Comparison of ENCODE assay signal across 8 cellular contexts in genomic region chr11:68459886-68460740, GRCh38. TPM values are rescaled to one million over a fixed set of nuclear protein-coding genes. Genes with fewer than 3 reads are reported as not detected.
DNase-seq lines count a peak whose midpoint lies in the region; ATAC-seq and TF ChIP-seq lines count a peak whose summit lies in the region.

No MANE protein-coding gene starts in this region.

- intact Hi-C loops in Right ventricle myocardium inferior (cut with DNase I), result loop anchor here (1.0 to 5.0 kb wide), 3 partner anchors 47 to 188 kb away; no protein-coding TSS in a partner anchor

- peaks cover 27% of the 10 kb centered on the region for H3K4me1 Mint-ChIP-seq in activated naive CD8-positive, alpha-beta T cell treated with anti-CD3 and anti-CD28 coated beads, Interleukin-2, amount 10 ng/mL, durations not matched to agents 7 days and 5 days
- H3K4me1 Mint-ChIP-seq in osteocyte (ENCODE audit: unreplicated experiment), result peaks cover 51% of the 10 kb centered on the region

- DNase-seq in GM12864 (ENCODE audit: low read depth) (peak; percentile 89), NCI-H128 (lab: John Stamatoyannopoulos, UW; ENCODE audit: unreplicated experiment) (peak; percentile 96), SKM-1 treated with dmso at 0.1 percent for 144 hours (lab: John Stamatoyannopoulos, UW; ENCODE audit: unreplicated experiment) (peak; percentile 95), Right ventricle myocardium inferior (ENCODE audit: missing footprints) (peak; percentile 98), osteocyte (ENCODE audit: extremely low spot score, unreplicated experiment) (peak; percentile 99), thoracic aorta (ENCODE audit: low spot score) (peak; percentile 96)
- peak; percentile 90 for DNase-seq in activated naive CD8-positive, alpha-beta T cell treated with anti-CD3 and anti-CD28 coated beads, Interleukin-2, amount 10 ng/mL, durations not matched to agents 7 days and 5 days

- H3K9me3 ChIP-seq in thoracic aorta, result no peaks in the 10 kb centered on the region

- H3K4me3 Mint-ChIP-seq in activated naive CD8-positive, alpha-beta T cell treated with anti-CD3 and anti-CD28 coated beads, Interleukin-2, amount 10 ng/mL, durations not matched to agents 7 days and 5 days, result peak overlapping the region; percentile 91
- H3K4me3 Mint-ChIP-seq in osteocyte (ENCODE audit: unreplicated experiment), result peak overlapping the region; percentile 76

- TF ChIP-seq CTCF in GM12864 (IDR thresholded peaks at IDR 0.05; ENCODE audit: low read depth, low read length, missing control alignments), result no peak
- TF ChIP-seq CTCF in osteocyte (IDR thresholded peaks at IDR 0.05), result no peak
- TF ChIP-seq CTCF in thoracic aorta (IDR thresholded peaks at IDR 0.05), result peak; percentile 16

- no peaks in the 10 kb centered on the region for H3K36me3 ChIP-seq in thoracic aorta

- H3K4me1 ChIP-seq in thoracic aorta (ENCODE audit: control insufficient read depth in 1 of 2, low read depth in 2 of 2), result peaks cover 33 to 40% of the 10 kb centered on the region in 2 donors

- peaks cover 3% of the 10 kb centered on the region for H3K36me3 Mint-ChIP-seq in activated naive CD8-positive, alpha-beta T cell treated with anti-CD3 and anti-CD28 coated beads, Interleukin-2, amount 10 ng/mL, durations not matched to agents 7 days and 5 days
- H3K36me3 Mint-ChIP-seq in osteocyte (ENCODE audit: unreplicated experiment), result no peaks in the 10 kb centered on the region

- H3K4me3 ChIP-seq in GM12864 (ENCODE audit: low read depth, low read length) (peak overlapping the region; percentile 79), thoracic aorta (peak overlapping the region; percentile 94)

- H3K27me3 ChIP-seq in thoracic aorta (replicated peaks; ENCODE audit: insufficient read depth), result no peaks in the 10 kb centered on the region

- POLR2A ChIA-PET in activated naive CD8-positive, alpha-beta T cell treated with anti-CD3 and anti-CD28 coated beads, Interleukin-2, amount 10 ng/mL, durations not matched to agents 7 days and 5 days (lab: Charles Lee), result interaction anchor here (0.6 to 1.4 kb wide), 3 partner anchors 129 to 1806 kb away, joined by 3 to 4 read pairs (median 3); no protein-coding TSS in a partner anchor

- peaks cover 3% of the 10 kb centered on the region for H3K27me3 Mint-ChIP-seq in activated naive CD8-positive, alpha-beta T cell treated with anti-CD3 and anti-CD28 coated beads, Interleukin-2, amount 10 ng/mL, durations not matched to agents 7 days and 5 days
- H3K27me3 Mint-ChIP-seq in osteocyte (ENCODE audit: unreplicated experiment), result no peaks in the 10 kb centered on the region

- H3K27ac Mint-ChIP-seq in activated naive CD8-positive, alpha-beta T cell treated with anti-CD3 and anti-CD28 coated beads, Interleukin-2, amount 10 ng/mL, durations not matched to agents 7 days and 5 days, result peak overlapping the region; percentile 93
- peak overlapping the region; percentile 87 for H3K27ac Mint-ChIP-seq in osteocyte (ENCODE audit: unreplicated experiment)

- ATAC-seq in HG02759 (IDR thresholded peaks at IDR 0.05; ENCODE audit: unreplicated experiment) (peak; percentile 77), Right ventricle myocardium inferior (peak; percentile 97), thoracic aorta (ENCODE audit: insufficient number of reproducible peaks, low FRiP score, low read depth) (peak; percentile 90)
- peak; percentile 91 for ATAC-seq in activated naive CD8-positive, alpha-beta T cell treated with anti-CD3 and anti-CD28 coated beads, Interleukin-2, amount 10 ng/mL, durations not matched to agents 7 days and 5 days (ENCODE audit: low read depth)

- no peaks in the 10 kb centered on the region for H3K9me3 Mint-ChIP-seq in activated naive CD8-positive, alpha-beta T cell treated with anti-CD3 and anti-CD28 coated beads, Interleukin-2, amount 10 ng/mL, durations not matched to agents 7 days and 5 days
- H3K9me3 Mint-ChIP-seq in osteocyte (ENCODE audit: unreplicated experiment), result no peaks in the 10 kb centered on the region

- peak overlapping the region; percentile 91 to 94 for H3K27ac ChIP-seq in thoracic aorta

RNA-seq across cellular contexts. Expression of gene PPP6R3, which starts 0.4 kb away (rescaled TPM):
- total RNA-seq in activated naive CD8-positive, alpha-beta T cell treated with anti-CD3 and anti-CD28 coated beads, Interleukin-2, amount 10 ng/mL, durations not matched to agents 7 days and 5 days, result 100 to 1,000 TPM; 117 to 118 TPM
- 83.5 TPM for total RNA-seq in Right ventricle myocardium inferior
- 86.6 and 87.8 TPM in 2 replicates for total RNA-seq in osteocyte
- total RNA-seq in thoracic aorta, result 100 to 1,000 TPM in 1 of 2 donors, 10 to 100 TPM in 1; 75.4 to 166 TPM

Comparison
In these comparisons a context has a peak if more than half of its experiments do, and no peak if none do; other contexts are left out.
1. Peak in every context shown above with its lines: DNase-seq, ATAC-seq, H3K4me3 ChIP-seq and H3K27ac ChIP-seq.